ENCODE assay signal across 17 cellular contexts in genomic region chr11:73717136-73717535, GRCh38.
"Had no signal": no experiment of that assay in that cellular context is flagged by ENCODE, and none has a peak within 500 bp of the region (broad histone marks: within the 10 kb centered on the region; RNA-seq: fewer than 3 reads in every experiment).

No MANE protein-coding gene starts in this region.

- DNase-seq: activated B cell treated with CpG ODN at 0.5 μM for 24 hours; activated CD4-positive, alpha-beta T cell treated with anti-CD3 and anti-CD28 coated beads for 48 hours; activated CD8-positive, alpha-beta memory T cell treated with anti-CD3 and anti-CD28 coated beads, Interleukin-2, amount 50 U/mL, for 48 hours; activated CD8-positive, alpha-beta T cell treated with anti-CD3 and anti-CD28 coated beads, Interleukin-2, amount 10 ng/mL, durations not matched to agents 7 days and 5 days; activated T-cell treated with anti-CD3 and anti-CD28 coated beads, Interleukin-2, amount 50 U/mL, for 72 hours; aorta; dermis blood vessel endothelial cell; gastrocnemius medialis; heart right ventricle; left colon; lower lobe of right lung; nucleus accumbens; upper lobe of right lung had no signal

- H3K9me3 ChIP-seq: gastrocnemius medialis, heart right ventricle, lower lobe of right lung, right atrium auricular region, thoracic aorta, upper lobe of right lung had no signal

- H3K27ac Mint-ChIP-seq: activated B cell treated with CpG ODN at 0.5 μM for 24 hours; stimulated activated naive CD8-positive, alpha-beta T cell treated with anti-CD3 and anti-CD28 coated beads, Interleukin-15, Interleukin-2, amounts not matched to agents 100 ng/mL and 50 ng/mL, for 24 hours had no signal

- H3K4me3 Mint-ChIP-seq: activated B cell treated with CpG ODN at 0.5 μM for 24 hours; activated CD8-positive, alpha-beta T cell treated with anti-CD3 and anti-CD28 coated beads, Interleukin-2, amount 10 ng/mL, durations not matched to agents 7 days and 5 days; activated T-cell treated with anti-CD3 and anti-CD28 coated beads, Interleukin-2, amount 50 U/mL, for 72 hours; stimulated activated naive CD8-positive, alpha-beta T cell treated with anti-CD3 and anti-CD28 coated beads, Interleukin-15, Interleukin-2, amounts not matched to agents 100 ng/mL and 50 ng/mL, for 24 hours had no signal

- H3K4me3 ChIP-seq: gastrocnemius medialis, heart right ventricle, lower lobe of right lung, right atrium auricular region, thoracic aorta, upper lobe of right lung had no signal

- H3K27me3 Mint-ChIP-seq: activated B cell treated with CpG ODN at 0.5 μM for 24 hours; progenitor cell of endocrine pancreas; stimulated activated naive CD8-positive, alpha-beta T cell treated with anti-CD3 and anti-CD28 coated beads, Interleukin-15, Interleukin-2, amounts not matched to agents 100 ng/mL and 50 ng/mL, for 24 hours had no signal

- H3K27me3 ChIP-seq: gastrocnemius medialis, heart right ventricle, right atrium auricular region, upper lobe of right lung had no signal

- ATAC-seq: activated CD8-positive, alpha-beta T cell treated with anti-CD3 and anti-CD28 coated beads, Interleukin-2, amount 10 ng/mL, durations not matched to agents 7 days and 5 days; activated T-cell treated with anti-CD3 and anti-CD28 coated beads, Interleukin-2, amount 50 U/mL, for 72 hours; gastrocnemius medialis; heart right ventricle; left colon; lower lobe of right lung; upper lobe of right lung had no signal

- H3K9me3 Mint-ChIP-seq: activated B cell treated with CpG ODN at 0.5 μM for 24 hours; activated T-cell treated with anti-CD3 and anti-CD28 coated beads, Interleukin-2, amount 50 U/mL, for 72 hours; stimulated activated naive CD8-positive, alpha-beta T cell treated with anti-CD3 and anti-CD28 coated beads, Interleukin-15, Interleukin-2, amounts not matched to agents 100 ng/mL and 50 ng/mL, for 24 hours had no signal

- H3K27ac ChIP-seq: gastrocnemius medialis, lower lobe of right lung, right atrium auricular region, thoracic aorta, upper lobe of right lung had no signal
